ENCODE assay signal across 1 cellular context in genomic region chrX:123833387-123833786, GRCh38.
TF ChIP-seq lines count a peak whose summit lies in the region.

No MANE protein-coding gene starts in this region.

TF ChIP-seq in HCT116, 20 proteins besides CTCF, POLR2A, EP300 and RAD21 (continued from another document):
- TF ChIP-seq ZBTB33 (IDR thresholded peaks at IDR 0.05; ENCODE audit: extremely low read depth, insufficient replicate concordance, low read length): no peak
- TF ChIP-seq EZH2 (IDR thresholded peaks at IDR 0.05): no peak
- TF ChIP-seq EZH2phosphoT487 (IDR thresholded peaks at IDR 0.05; ENCODE audit: borderline replicate concordance): no peak
- no peak for TF ChIP-seq TCF7L2 (IDR thresholded peaks at IDR 0.05; ENCODE audit: borderline replicate concordance, extremely low read depth, insufficient read depth, insufficient read length)
